15 cellular contexts compared by ENCODE assay signal in genomic region chr5:66617223-66617861, GRCh38. TPM values are rescaled to one million over a fixed set of nuclear protein-coding genes. Genes with fewer than 3 reads are reported as not detected.
A peak's percentile ranks its signal among the peaks of the same experiment; 100 is the strongest.
DNase-seq lines count a peak whose midpoint lies in the region; ATAC-seq, FAIRE-seq and TF ChIP-seq lines count a peak whose summit lies in the region.
"Had no signal": no experiment of that assay in that cellular context is flagged by ENCODE, and none has a peak within 500 bp of the region (broad histone marks: within the 10 kb centered on the region; RNA-seq: fewer than 3 reads in every experiment).

No MANE protein-coding gene starts in this region.

- no peak for TF ChIP-seq EP300 in GM12878 (IDR thresholded peaks at IDR 0.05; ENCODE audit: borderline replicate concordance in 1 of 2, control insufficient read depth in 1 of 2, low read depth in 2 of 2, low read length in 2 of 2)

- peaks cover 29% of the 10 kb centered on the region for H3K4me1 ChIP-seq in GM12878 (ENCODE audit: control insufficient read depth, insufficient read depth, low read length)

- intact Hi-C loops in GM12878 (cut with micrococcal nuclease; ENCODE audit: unreplicated experiment): no loop called here

- no peak overlapping the region; the same call in 1 of the 2 replicates for H3K9ac ChIP-seq in GM12878 (ENCODE audit: control insufficient read depth, insufficient read depth, low read length)

- peak overlapping the region; percentile 76 for H3K4me2 ChIP-seq in GM12878 (ENCODE audit: control insufficient read depth, insufficient read depth)

- POLR2A ChIA-PET in GM12878 (lab: Charles Lee): no interaction called here

- peak; percentile 31 for DNase-seq in GM06990 (ENCODE audit: extremely low read depth, insufficient read length)
- peak; percentile 38 for DNase-seq in GM12878 (ENCODE audit: low read depth, low spot score)
- DNase-seq in NCI-H1105 treated with DMSO at 0.1 percent for 48 hours (lab: John Stamatoyannopoulos, UW): no peak
- no peak for DNase-seq in G401 (ENCODE audit: low spot score)
- no peak for DNase-seq in left lobe of liver (ENCODE audit: low spot score)
- DNase-seq in DMS79 treated with DMSO at 0.1 percent for 48 hours (lab: John Stamatoyannopoulos, UW): no peak
- DNase-seq: endodermal cell, mammary epithelial cell, NCI-H1092, NCI-H526 treated with DMSO at 0.1 percent for 48 hours, transverse colon had no signal

- BruUV-seq in GM12878 (replicated peaks; lab: Mats Ljungman, UMichigan): no TSS peak

- FAIRE-seq in GM12878 (lab: Jason Lieb, UNC): no peak

- SMC1A ChIA-PET in GM12878 (lab: Charles Lee; ENCODE audit: uncharacterized antibody, unreplicated experiment): interaction anchor here (0.9 kb wide), 1 partner anchor 55 kb away, joined by 3 read pairs; no protein-coding TSS in a partner anchor

- 43% methylated on average over 6 of the region's 6 CpGs for WGBS in GM12878 (ENCODE audit: insufficient coverage, insufficient replicate concordance, low lambda C conversion rate, missing lambda C conversion rate)

- no peaks in the 10 kb centered on the region for H4K20me1 ChIP-seq in GM12878 (ENCODE audit: control insufficient read depth, insufficient read depth)

- H3K27me3 ChIP-seq in GM06990 (replicated peaks; ENCODE audit: control insufficient read depth, insufficient read depth, low read length): no peaks in the 10 kb centered on the region
- no peaks in the 10 kb centered on the region for H3K27me3 ChIP-seq in GM12878 (replicated peaks in 1 of 2; ENCODE audit: control insufficient read depth in 2 of 2, insufficient read depth in 2 of 2, low read length in 1 of 2)
- H3K27me3 ChIP-seq: transverse colon had no signal

- in situ Hi-C loops in GM12878 (cut with MboI): no loop called here
- in situ Hi-C loops in G401 (cut with HindIII; ENCODE audit: low sequenced_read_pairs): no loop called here

- TF ChIP-seq CTCF in GM06990 (IDR thresholded peaks at IDR 0.05; ENCODE audit: insufficient read depth, low read length, poor library complexity, severe bottlenecking) (no peak), GM12878 (IDR thresholded peaks at IDR 0.05 in 2 of 3, conservative IDR thresholded peaks at IDR 0.05 in 1 of 3; ENCODE audit: control insufficient read depth in 2 of 3, extremely low read depth in 1 of 3, insufficient read depth in 1 of 3, low read depth in 3 of 3, low read length in 3 of 3) (no peak)

- H2AFZ ChIP-seq in GM12878 (ENCODE audit: control insufficient read depth, low read depth, low read length): peak overlapping the region; percentile 68

- TF ChIP-seq POLR2A in GM12878 (IDR thresholded peaks at IDR 0.05; ENCODE audit: low read depth, low read length): no peak

- CTCF ChIA-PET in GM12878 (lab: Yijun Ruan, JAX): interaction anchor here (0.7 to 1.3 kb wide), 3 partner anchors 11 to 311 kb away, joined by 3 to 5 read pairs (median 3); no protein-coding TSS in a partner anchor

- RAD21 ChIA-PET in GM12878 (lab: Charles Lee; ENCODE audit: unreplicated experiment): no interaction called here

- H3K4me3 ChIP-seq in GM06990 (replicated peaks; ENCODE audit: low read depth, low read length): no peak overlapping the region
- peak overlapping the region; percentile 34; the same call in 1 of the 2 replicates for H3K4me3 ChIP-seq in GM12878
- H3K4me3 ChIP-seq: SK-N-MC, transverse colon had no signal

- no peaks in the 10 kb centered on the region for H3K36me3 ChIP-seq in GM06990 (ENCODE audit: control insufficient read depth, insufficient read depth, low read length)
- H3K36me3 ChIP-seq in GM12878 (ENCODE audit: control insufficient read depth in 2 of 2, insufficient read depth in 2 of 2, low read length in 1 of 2): no peaks in the 10 kb centered on the region
- H3K36me3 ChIP-seq: transverse colon had no signal

- ATAC-seq in GM19351 (IDR thresholded peaks at IDR 0.05; ENCODE audit: unreplicated experiment) (peak; percentile 69), HG03175 (IDR thresholded peaks at IDR 0.05; ENCODE audit: unreplicated experiment) (peak; percentile 50), GM12878 (peak; percentile 89), left lobe of liver (no peak)

- no peaks in the 10 kb centered on the region; the same call in 2 of the 3 replicates for H3K9me3 ChIP-seq in GM12878 (replicated peaks; ENCODE audit: control insufficient read depth, insufficient read depth, low read length)
- H3K9me3 ChIP-seq: transverse colon had no signal

- H3K79me2 ChIP-seq in GM12878 (ENCODE audit: control insufficient read depth, insufficient read depth, low read length): no peaks in the 10 kb centered on the region

- peak overlapping the region; percentile 62 for H3K27ac ChIP-seq in GM12878 (ENCODE audit: control insufficient read depth, insufficient read depth)
- H3K27ac ChIP-seq: C4-2B, SK-N-MC, transverse colon had no signal

- no peak for TF ChIP-seq RAD21 in GM12878 (IDR thresholded peaks at IDR 0.05; ENCODE audit: insufficient read depth, low read depth, low read length)

TF ChIP-seq in GM12878, 131 proteins besides CTCF, POLR2A, EP300 and RAD21 (continues in another document):
- TF ChIP-seq IRF4 (IDR thresholded peaks at IDR 0.05; ENCODE audit: low read depth, low read length) (0 out of 2 replicates have a peak, but pooled peaks have one; percentile 55), RFX5 (IDR thresholded peaks at IDR 0.05; ENCODE audit: low read depth, low read length) (no peak), HSF1 (IDR thresholded peaks at IDR 0.05; ENCODE audit: low read depth, low read length) (no peak), KDM1A (IDR thresholded peaks at IDR 0.05; ENCODE audit: borderline replicate concordance) (no peak), KAT2A (conservative IDR thresholded peaks at IDR 0.05; ENCODE audit: control insufficient read depth, low read depth, low read length) (no peak), IKZF1 (conservative IDR thresholded peaks at IDR 0.05) (no peak), POLR2AphosphoS5 (IDR thresholded peaks at IDR 0.05; ENCODE audit: low read length) (no peak), BACH1 (IDR thresholded peaks at IDR 0.05; ENCODE audit: borderline replicate concordance) (no peak), NBN (IDR thresholded peaks at IDR 0.05) (no peak), BCLAF1 (IDR thresholded peaks at IDR 0.05) (no peak), FOXM1 (IDR thresholded peaks at IDR 0.05; ENCODE audit: low read depth, low read length) (peak; percentile 18; the same call in 1 of the 2 replicates)

RNA-seq across cellular contexts. Expression of gene MAST4, which starts 21.1 kb away (rescaled TPM):
- total RNA-seq in GM12878 (2013; cell fraction: nucleolus; rRNA removed): 0.50 TPM in 1 of 2 replicates, not detected in the other
- total RNA-seq in GM12878 (2014; rRNA removed) (0.82 and 1.3 TPM in 2 replicates), GM12878 (2014; rRNA removed; fragmentation: Illumina TruSeq; extraction: Trizol) (0.09 and 0.51 TPM in 2 replicates), GM12878 (2021) (0.72 and 1.0 TPM in 2 replicates), left lobe of liver (21.5 TPM)
- polyA plus RNA-seq in GM12878 (2011; ENCODE audit: low read depth): 0.16 TPM
- polyA plus RNA-seq in GM12878 (2011; rRNA removed) (not detected in 2 replicates), GM12878 (2014; fragmentation: Illumina TruSeq; extraction: Trizol) (0.16 and 0.19 TPM in 2 replicates), GM12878 (2014; fragmentation: Nextera tagmentation; extraction: Ambion mirVana) (under 1 TPM; 0.02 to 0.11 TPM), GM12878 (2014; rRNA removed) (0.13 and 0.29 TPM in 2 replicates), GM12878 (2016; fragmentation: Nextera tagmentation; extraction: Ambion mirVana) (1 to 10 TPM in 1 of 2 experiments, under 1 TPM in 1; 0.62 to 1.6 TPM)
- polyA plus RNA-seq in GM12878 (2011; cell fraction: cytosol; rRNA removed): 0.03 and 0.21 TPM in 2 replicates
- polyA plus RNA-seq in GM12878 (2011; cell fraction: nucleus; rRNA removed): 0.03 and 0.04 TPM in 2 replicates
- 0.47 and 0.66 TPM in 2 replicates for polyA plus RNA-seq in GM12878 (2012)
- 0.37 TPM in 1 of 2 replicates, not detected in the other for polyA minus RNA-seq in GM12878 (2011; rRNA and poly(A)+ RNA removed)
- not detected in 2 replicates for polyA minus RNA-seq in GM12878 (2011; cell fraction: cytosol; rRNA and poly(A)+ RNA removed)
- polyA minus RNA-seq in GM12878 (2011; cell fraction: nucleus; rRNA and poly(A)+ RNA removed): 0.60 and 0.67 TPM in 2 replicates
- not detected in 2 replicates for total RNA-seq in G401 (2014; rRNA removed; shearing (Covaris generic))

Comparison
In these comparisons a context has a peak if more than half of its experiments do, and no peak if none do; other contexts are left out.
1. DNase-seq: peak in GM06990 (single experiment) and GM12878 (single experiment); none in NCI-H1105 treated with DMSO at 0.1 percent for 48 hours (single experiment), G401 (single experiment), left lobe of liver (single experiment) and DMS79 treated with DMSO at 0.1 percent for 48 hours (single experiment).